ENCODE assay signal across 9 cellular contexts in the genomic region with DNA sequence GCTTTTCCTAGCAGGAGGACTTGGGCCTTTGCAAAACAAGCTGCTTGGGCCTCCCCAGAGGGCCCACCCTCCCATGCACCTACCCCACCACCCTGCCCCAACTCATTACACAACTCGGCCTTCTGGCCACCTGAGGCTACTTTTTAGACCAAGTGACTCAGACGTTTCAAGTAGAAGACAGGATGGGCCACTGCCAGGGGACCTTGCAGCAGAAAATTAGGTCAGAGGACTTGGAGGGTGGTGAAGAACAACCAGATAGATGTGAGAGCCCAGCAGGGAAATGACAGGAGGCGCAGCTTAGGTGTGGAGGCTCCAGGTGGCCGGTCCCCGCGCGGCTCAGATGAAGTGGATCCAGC. TPM values are rescaled to one million over a fixed set of nuclear protein-coding genes. Genes with fewer than 3 reads are reported as not detected.
DNase-seq lines count a peak whose midpoint lies in the region; TF ChIP-seq lines count a peak whose summit lies in the region.
"Had no signal": no experiment of that assay in that cellular context is flagged by ENCODE, and none has a peak within 500 bp of the region (broad histone marks: within the 10 kb centered on the region; RNA-seq: fewer than 3 reads in every experiment).

No MANE protein-coding gene starts in this region.

- no peak overlapping the region for H3K27ac Mint-ChIP-seq in MCF 10A (ENCODE audit: low read depth, unreplicated experiment)

- DNase-seq in AG04450 (ENCODE audit: low read depth, low spot score) (no peak), HK-2 (ENCODE audit: unreplicated experiment) (peak; percentile 18), MCF 10A (ENCODE audit: unreplicated experiment) (peak; percentile 59), midbrain (lab: John Stamatoyannopoulos, UW) (peak; percentile 15), erythroblast (lab: John Stamatoyannopoulos, UW) (no peak), A172 (ENCODE audit: low spot score) (no peak), GM20000 (ENCODE audit: low spot score) (no peak)
- DNase-seq in stimulated activated CD4-positive, alpha-beta T cell treated with anti-CD3 and anti-CD28 coated beads, Interleukin-2, amount 100 ng/mL, for 24 hours: no peak
- DNase-seq: NCI-H2107 had no signal

- H3K9me3 ChIP-seq in AG04450 (ENCODE audit: control insufficient read depth, insufficient read depth, low read length): peaks cover 7% of the 10 kb centered on the region; the same call in 1 of the 2 replicates

- CTCF ChIA-PET in AG04450 (lab: Charles Lee): interaction anchor here (1.4 to 3.3 kb wide), 3 partner anchors 10 to 119 kb away, joined by 3 to 10 read pairs (median 6); no protein-coding TSS in a partner anchor
- CTCF ChIA-PET in MCF 10A (lab: Yijun Ruan, JAX): interaction anchor here (0.7 to 4.7 kb wide), 8 partner anchors 10 to 156 kb away, joined by 3 to 39 read pairs (median 4); no protein-coding TSS in a partner anchor

- POLR2A ChIA-PET in AG04450 (lab: Yijun Ruan, JAX): no interaction called here
- POLR2A ChIA-PET in MCF 10A (lab: Yijun Ruan, JAX): interaction anchor here (0.6 to 3.7 kb wide), 7 partner anchors 50 to 166 kb away, joined by 3 to 36 read pairs (median 4); no protein-coding TSS in a partner anchor

- no peaks in the 10 kb centered on the region for H3K27me3 ChIP-seq in AG04450 (ENCODE audit: control insufficient read depth, insufficient read depth, low read length)

- TF ChIP-seq CTCF in AG04450 (IDR thresholded peaks at IDR 0.05; ENCODE audit: low read depth, low read length): no peak
- no peak for TF ChIP-seq CTCF in MCF 10A (IDR thresholded peaks at IDR 0.05; ENCODE audit: unreplicated experiment)
- no peak for TF ChIP-seq CTCF in GM20000 (IDR thresholded peaks at IDR 0.05; ENCODE audit: extremely low read depth, missing control alignments)

- no peaks in the 10 kb centered on the region for H3K27me3 Mint-ChIP-seq in MCF 10A (ENCODE audit: insufficient read depth, unreplicated experiment)

- H3K4me3 Mint-ChIP-seq in MCF 10A (ENCODE audit: unreplicated experiment): peak overlapping the region; percentile 95

- TF ChIP-seq POLR2A in erythroblast (IDR thresholded peaks at IDR 0.05; ENCODE audit: low read length): no peak

- peaks cover 27% of the 10 kb centered on the region for H3K4me1 Mint-ChIP-seq in MCF 10A (ENCODE audit: insufficient read depth, unreplicated experiment)

- H3K36me3 Mint-ChIP-seq in MCF 10A (ENCODE audit: insufficient read depth, unreplicated experiment): peaks cover 15% of the 10 kb centered on the region

- H3K9me3 Mint-ChIP-seq in MCF 10A (ENCODE audit: unreplicated experiment): no peaks in the 10 kb centered on the region

- intact Hi-C loops in MCF 10A (cut with micrococcal nuclease): loop anchor here (5.0 kb wide), 1 partner anchor 156 kb away; no protein-coding TSS in a partner anchor

- no TSS peak for BruUV-seq in MCF 10A (replicated peaks; lab: Mats Ljungman, UMichigan)

- H3K27ac ChIP-seq in AG04450 (ENCODE audit: low read depth, low read length): no peak overlapping the region

- peak overlapping the region; percentile 71; the same call in 1 of the 2 replicates for H3K4me3 ChIP-seq in AG04450 (ENCODE audit: low read depth, low read length)

RNA-seq across cellular contexts. Expression of gene PPP1R3D, which starts 1.4 kb away (rescaled TPM):
- polyA plus RNA-seq in AG04450 (2011; rRNA removed): 2.6 and 3.1 TPM in 2 replicates
- polyA minus RNA-seq in AG04450 (2011; rRNA and poly(A)+ RNA removed): 2.6 and 4.3 TPM in 2 replicates
- total RNA-seq in MCF 10A (2022): 2.4 and 3.5 TPM in 2 replicates
- 2.3 and 3.4 TPM in 2 replicates for total RNA-seq in A172 (2014; rRNA removed; shearing (Covaris generic))

RNA-seq across cellular contexts. Expression of gene FAM217B, which starts 1.5 kb away (rescaled TPM):
- 8.9 and 11.7 TPM in 2 replicates for polyA plus RNA-seq in AG04450 (2011; rRNA removed)
- 9.0 and 11.9 TPM in 2 replicates for polyA minus RNA-seq in AG04450 (2011; rRNA and poly(A)+ RNA removed)
- total RNA-seq in MCF 10A (2022): 5.6 and 8.6 TPM in 2 replicates
- total RNA-seq in A172 (2014; rRNA removed; shearing (Covaris generic)): 3.8 and 11.5 TPM in 2 replicates

RNA-seq across cellular contexts. Expression of gene SYCP2, which starts 5.2 kb away (rescaled TPM):
- 0.24 and 0.25 TPM in 2 replicates for polyA plus RNA-seq in AG04450 (2011; rRNA removed)
- polyA minus RNA-seq in AG04450 (2011; rRNA and poly(A)+ RNA removed): 0.05 and 0.26 TPM in 2 replicates
- total RNA-seq in MCF 10A (2022): 0.35 and 0.61 TPM in 2 replicates
- total RNA-seq in A172 (2014; rRNA removed; shearing (Covaris generic)): 0.26 and 0.29 TPM in 2 replicates

RNA-seq across cellular contexts. Expression of gene CDH26, which starts 19.5 kb away (rescaled TPM):
- polyA plus RNA-seq in AG04450 (2011; rRNA removed): 0.05 and 0.10 TPM in 2 replicates
- not detected in 2 replicates for polyA minus RNA-seq in AG04450 (2011; rRNA and poly(A)+ RNA removed)
- total RNA-seq in MCF 10A (2022): 0.12 and 0.71 TPM in 2 replicates
- total RNA-seq in A172 (2014; rRNA removed; shearing (Covaris generic)): not detected in 2 replicates

Comparison
In these comparisons a context has a peak if more than half of its experiments do, and no peak if none do; other contexts are left out.
1. DNase-seq: peak in HK-2 (single experiment), MCF 10A (single experiment) and midbrain (single experiment); none in AG04450 (single experiment), erythroblast (0 of 2), stimulated activated CD4-positive, alpha-beta T cell treated with anti-CD3 and anti-CD28 coated beads, Interleukin-2, amount 100 ng/mL, for 24 hours (0 of 2), A172 (single experiment) and GM20000 (single experiment).